1 cellular context compared by ENCODE assay signal in the genomic region with DNA sequence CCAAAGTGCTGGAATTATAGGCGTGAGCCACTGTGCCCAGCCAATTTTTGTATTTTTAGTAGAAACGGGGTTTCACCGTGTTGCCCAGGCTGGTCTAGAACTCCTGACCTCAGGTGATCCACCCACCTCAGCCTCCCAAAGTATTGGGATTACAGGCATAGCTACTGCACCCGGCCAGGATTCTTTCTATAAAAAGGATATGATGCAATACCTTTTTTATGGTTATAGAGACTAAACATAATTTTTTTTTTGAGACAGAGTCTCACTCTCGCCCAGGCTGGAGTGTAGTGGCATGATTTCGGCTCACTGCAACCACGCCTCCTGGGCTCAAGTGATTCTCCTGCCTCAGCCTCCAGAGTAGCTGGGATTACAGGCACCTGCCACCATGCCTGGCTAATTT.
TF ChIP-seq lines count a peak whose summit lies in the region.

No MANE protein-coding gene starts in this region.

TF ChIP-seq in HepG2, 621 proteins besides CTCF, POLR2A, EP300 and RAD21:
- peak; percentile 21; the same call in 1 of the 2 replicates for TF ChIP-seq CEBPB (IDR thresholded peaks at IDR 0.05; ENCODE audit: borderline replicate concordance, low read depth, low read length)
